ENCODE assay signal across 8 cellular contexts in the genomic region with DNA sequence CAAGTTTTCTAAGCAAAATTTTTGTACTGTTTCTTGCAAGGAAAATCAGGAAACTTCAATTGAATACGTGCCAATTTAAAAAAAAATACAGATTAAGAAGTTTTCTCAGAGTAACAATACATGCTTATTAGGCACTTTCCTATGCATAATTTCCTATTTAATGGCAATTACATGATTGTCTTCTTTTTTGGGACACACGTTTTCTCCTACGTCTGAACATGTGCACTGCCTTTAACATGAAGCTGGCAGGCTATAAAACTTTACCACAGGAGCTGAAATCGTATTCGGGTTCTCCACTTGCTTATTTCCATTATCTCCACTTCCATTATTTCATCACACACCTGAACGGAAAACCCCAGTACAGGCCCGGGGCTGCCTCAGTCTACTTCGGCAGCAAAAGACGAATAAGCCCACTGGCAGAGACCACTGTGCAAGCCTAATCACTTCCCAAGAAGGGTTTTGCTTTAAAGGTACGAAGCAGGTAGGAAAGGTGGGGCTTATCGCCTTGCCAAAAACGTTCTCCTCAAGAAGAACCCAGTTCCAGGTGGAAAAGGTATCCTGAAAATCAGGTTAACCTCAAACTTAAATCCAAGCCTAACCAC. TPM values are rescaled to one million over a fixed set of nuclear protein-coding genes. Genes with fewer than 3 reads are reported as not detected.
DNase-seq lines count a peak whose midpoint lies in the region; ATAC-seq and TF ChIP-seq lines count a peak whose summit lies in the region.

No MANE protein-coding gene starts in this region.

- peaks cover 30 to 63% (median 43%) of the 10 kb centered on the region in 7 donors for H3K4me1 Mint-ChIP-seq in naive thymus-derived CD4-positive, alpha-beta T cell

- peak overlapping the region; percentile 69 for H3K9ac ChIP-seq in KMS-11

- no peaks in the 10 kb centered on the region for H4K20me1 ChIP-seq in KMS-11 (ENCODE audit: insufficient read depth)

- no peaks in the 10 kb centered on the region for H3K27me3 Mint-ChIP-seq in naive thymus-derived CD4-positive, alpha-beta T cell

- H3K79me2 ChIP-seq in KMS-11 (ENCODE audit: insufficient read depth, low read depth): peaks cover 48% of the 10 kb centered on the region

- H2AFZ ChIP-seq in KMS-11 (ENCODE audit: low read depth): peak overlapping the region; percentile 68

- H3K4me1 ChIP-seq in KMS-11 (ENCODE audit: low read depth, poor library complexity, severe bottlenecking) (peaks cover 56% of the 10 kb centered on the region), ectodermal cell (ENCODE audit: control insufficient read depth, insufficient read depth, low read length) (peaks cover 15% of the 10 kb centered on the region)
- H3K4me1 ChIP-seq in naive thymus-derived CD4-positive, alpha-beta T cell (ENCODE audit: control insufficient read depth in 2 of 2, insufficient read depth in 2 of 2, low read length in 2 of 2): peaks cover 51 to 60% of the 10 kb centered on the region in 2 donors

- peaks cover 6 to 24% (median 14%) of the 10 kb centered on the region in 5 donors for H3K36me3 Mint-ChIP-seq in naive thymus-derived CD4-positive, alpha-beta T cell

- no peak for ATAC-seq in naive thymus-derived CD4-positive, alpha-beta T cell
- no peak for ATAC-seq in HG03045 (IDR thresholded peaks at IDR 0.05; ENCODE audit: unreplicated experiment)

- no peaks in the 10 kb centered on the region for H3K36me3 ChIP-seq in KMS-11 (ENCODE audit: insufficient read depth)
- H3K36me3 ChIP-seq in ectodermal cell (ENCODE audit: control insufficient read depth, insufficient read depth, low read length): peaks cover 9% of the 10 kb centered on the region
- peaks cover 0 to 10% (median 5%) of the 10 kb centered on the region in 3 experiments for H3K36me3 ChIP-seq in naive thymus-derived CD4-positive, alpha-beta T cell (ENCODE audit: control insufficient read depth in 2 of 3, insufficient read depth in 3 of 3, low read length in 3 of 3)

- TF ChIP-seq CTCF in KMS-11 (conservative IDR thresholded peaks at IDR 0.05; ENCODE audit: low read depth, low read length): no peak

- H3K27ac ChIP-seq in KMS-11 (peak overlapping the region; percentile 84), ectodermal cell (ENCODE audit: insufficient read depth, low read depth, low read length, poor library complexity, severe bottlenecking) (no peak overlapping the region)
- peak overlapping the region; percentile 98 for H3K27ac ChIP-seq in naive thymus-derived CD4-positive, alpha-beta T cell (ENCODE audit: low read depth, low read length)

- CTCF ChIA-PET in naive thymus-derived CD4-positive, alpha-beta T cell (lab: Charles Lee): no interaction called here

- H3K4me3 ChIP-seq in KMS-11 (IDR thresholded peaks at IDR 0.05; ENCODE audit: insufficient read depth, low read depth, low read length): peak overlapping the region; percentile 96
- peak overlapping the region; percentile 52 for H3K4me3 ChIP-seq in ectodermal cell (ENCODE audit: insufficient read depth, low read depth, low read length)
- H3K4me3 ChIP-seq in naive thymus-derived CD4-positive, alpha-beta T cell (ENCODE audit: low read length): peak overlapping the region; percentile 79

- peak; percentile 20 for DNase-seq in ELR (ENCODE audit: low read depth)
- peak in 1 of 9 donors; percentile 5 for DNase-seq in naive thymus-derived CD4-positive, alpha-beta T cell
- no peak for DNase-seq in cerebellar nuclear complex (lab: John Stamatoyannopoulos, UW)
- DNase-seq in activated CD8-positive, alpha-beta memory T cell treated with anti-CD3 and anti-CD28 coated beads, Interleukin-2, amount 50 U/mL, for 48 hours: no peak
- no peak for DNase-seq in cortex of kidney (lab: John Stamatoyannopoulos, UW)

- intact Hi-C loops in naive thymus-derived CD4-positive, alpha-beta T cell (cut with micrococcal nuclease): loop anchor here (1.0 to 10.0 kb wide), 15 partner anchors 117 to 1643 kb away; a partner anchor contains a TSS

- H3K4me2 ChIP-seq in KMS-11: peak overlapping the region; percentile 93

- no peaks in the 10 kb centered on the region for H3K9me3 ChIP-seq in ectodermal cell (ENCODE audit: control insufficient read depth, low read length)
- no peaks in the 10 kb centered on the region for H3K9me3 ChIP-seq in naive thymus-derived CD4-positive, alpha-beta T cell (ENCODE audit: control insufficient read depth in 2 of 3, low read length in 3 of 3)

- WGBS in ectodermal cell, 2 experiments: 3 to 6% methylated on average over 11 to 12 of the region's 12 CpGs

- no peaks in the 10 kb centered on the region for H3K27me3 ChIP-seq in KMS-11 (ENCODE audit: insufficient read depth, low read depth)
- H3K27me3 ChIP-seq in ectodermal cell (ENCODE audit: control insufficient read depth, insufficient read depth, low read length, poor library complexity, severe bottlenecking): no peaks in the 10 kb centered on the region
- no peaks in the 10 kb centered on the region for H3K27me3 ChIP-seq in naive thymus-derived CD4-positive, alpha-beta T cell (ENCODE audit: control insufficient read depth in 2 of 2, insufficient read depth in 2 of 2, low read length in 2 of 2)

- H3K27ac Mint-ChIP-seq in naive thymus-derived CD4-positive, alpha-beta T cell: peak overlapping the region in 7 of 9 donors; percentile 96 to 100 (median 98)

- POLR2A ChIA-PET in naive thymus-derived CD4-positive, alpha-beta T cell (lab: Charles Lee): interaction anchor here (1.2 to 3.6 kb wide), 7 partner anchors 8 to 635 kb away, joined by 3 to 27 read pairs (median 8); a partner anchor contains a TSS

- H3K9me3 Mint-ChIP-seq in naive thymus-derived CD4-positive, alpha-beta T cell: peaks cover 0 to 2% (median 0%) of the 10 kb centered on the region in 11 donors

- peak overlapping the region in 1 of 10 donors; percentile 97 for H3K4me3 Mint-ChIP-seq in naive thymus-derived CD4-positive, alpha-beta T cell

RNA-seq across cellular contexts. Expression of a gene that starts 0.6 kb away (rescaled TPM):
- 29.7 TPM for polyA plus RNA-seq in ectodermal cell (2013, experiment 1 of 4)
- 21.1 TPM for polyA plus RNA-seq in ectodermal cell (2013, experiment 2 of 4)
- 23.0 TPM for polyA plus RNA-seq in ectodermal cell (2013, experiment 3 of 4)
- polyA plus RNA-seq in ectodermal cell (2013, experiment 4 of 4): 28.8 TPM
- 10 to 100 TPM; 23.0 to 37.8 (median 29.6) TPM for total RNA-seq in naive thymus-derived CD4-positive, alpha-beta T cell
- 10 to 100 TPM; 25.0 to 34.8 TPM for polyA plus RNA-seq in naive thymus-derived CD4-positive, alpha-beta T cell

RNA-seq across cellular contexts. Expression of a gene that starts 0.6 kb away (rescaled TPM):
- 20.5 TPM for polyA plus RNA-seq in ectodermal cell (2013, experiment 1 of 4)
- 17.1 TPM for polyA plus RNA-seq in ectodermal cell (2013, experiment 2 of 4)
- 14.5 TPM for polyA plus RNA-seq in ectodermal cell (2013, experiment 3 of 4)
- polyA plus RNA-seq in ectodermal cell (2013, experiment 4 of 4): 15.4 TPM
- 10 to 100 TPM; 18.2 to 43.9 (median 25.1) TPM for total RNA-seq in naive thymus-derived CD4-positive, alpha-beta T cell
- 10 to 100 TPM; 12.3 to 14.0 TPM for polyA plus RNA-seq in naive thymus-derived CD4-positive, alpha-beta T cell

RNA-seq across cellular contexts. Expression of a gene that starts 42.2 kb away (rescaled TPM):
- not detected for polyA plus RNA-seq in ectodermal cell (2013, experiment 1 of 4)
- polyA plus RNA-seq in ectodermal cell (2013, experiment 2 of 4): not detected
- not detected for polyA plus RNA-seq in ectodermal cell (2013, experiment 3 of 4)
- polyA plus RNA-seq in ectodermal cell (2013, experiment 4 of 4): not detected
- total RNA-seq in naive thymus-derived CD4-positive, alpha-beta T cell: 1 to 10 TPM in 1 of 5 experiments, under 1 TPM in 2, not detected in 2; 0.29 to 2.5 (median 0.54) TPM
- polyA plus RNA-seq in naive thymus-derived CD4-positive, alpha-beta T cell: not detected
